8 cellular contexts compared by ENCODE assay signal in genomic region chr9:71911061-71911907, GRCh38. TPM values are rescaled to one million over a fixed set of nuclear protein-coding genes. Genes with fewer than 3 reads are reported as not detected.
DNase-seq lines count a peak whose midpoint lies in the region; ATAC-seq, FAIRE-seq and TF ChIP-seq lines count a peak whose summit lies in the region.

ABHD17B (minus strand) TSS chr9:71911193; CDS start chr9:71875080, 36,113 bp downstream.
C9orf85 (plus strand) TSS chr9:71911639; CDS start chr9:71911735, 96 bp downstream.

- H2BK5ac ChIP-seq in H1 (ENCODE audit: low read depth, low read length) = peak within 1 kb of the TSS; percentile 95

- no peak within 1 kb of the TSS for H3K23ac ChIP-seq in H1 (ENCODE audit: insufficient read length)

- ATAC-seq in GM21367 (IDR thresholded peaks at IDR 0.05; ENCODE audit: unreplicated experiment) = peak; percentile 88
- ATAC-seq in activated CD8-positive, alpha-beta memory T cell treated with anti-CD3 and anti-CD28 coated beads, Interleukin-2, amount 10 ng/mL, durations not matched to agents 7 days and 5 days = peak; percentile 95
- ATAC-seq in memory B cell (ENCODE audit: low read depth) = peak; percentile 90

- POLR2A ChIA-PET in H1 (lab: Charles Lee; ENCODE audit: partially characterized antibody) = interaction anchor here (0.6 to 3.6 kb wide), 40 partner anchors 10 to 1968 kb away, joined by 3 to 73 read pairs (median 4); no protein-coding TSS in a partner anchor

- FAIRE-seq in HTR-8/SVneo (lab: Jason Lieb, UNC) = peak; percentile 89
- peak; percentile 87 for FAIRE-seq in H1 (lab: Jason Lieb, UNC)

- no peak within 1 kb of the TSS; the same call in 1 of the 2 replicates for H2AK5ac ChIP-seq in H1 (ENCODE audit: low read depth, low read length)

- no peak for TF ChIP-seq EP300 in H1 (IDR thresholded peaks at IDR 0.05; ENCODE audit: borderline replicate concordance in 1 of 2, low read depth in 2 of 2, low read length in 2 of 2)

- H3K36me3 Mint-ChIP-seq in activated CD8-positive, alpha-beta memory T cell treated with anti-CD3 and anti-CD28 coated beads, Interleukin-2, amount 10 ng/mL, durations not matched to agents 7 days and 5 days = peaks cover 9% of the 10 kb centered on the region
- H3K36me3 Mint-ChIP-seq in memory B cell = peaks cover 2% of the 10 kb centered on the region

- H3K79me2 ChIP-seq in H1 (ENCODE audit: control insufficient read depth in 1 of 2, insufficient read depth in 2 of 2, low read length in 2 of 2) = peaks cover 59 to 94% of the 10 kb centered on the region in 2 experiments

- 0 out of 2 replicates have a peak within 1 kb of the TSS, but pooled peaks have one; percentile 64 for H2BK20ac ChIP-seq in H1 (ENCODE audit: low read length)

- no peaks in the 10 kb centered on the region for H3K27me3 Mint-ChIP-seq in activated CD8-positive, alpha-beta memory T cell treated with anti-CD3 and anti-CD28 coated beads, Interleukin-2, amount 10 ng/mL, durations not matched to agents 7 days and 5 days
- no peaks in the 10 kb centered on the region for H3K27me3 Mint-ChIP-seq in memory B cell

- peaks cover 13 to 16% of the 10 kb centered on the region in 2 experiments for H4K20me1 ChIP-seq in H1 (replicated peaks in 1 of 2; ENCODE audit: control insufficient read depth in 1 of 2, insufficient read depth in 2 of 2, low read length in 2 of 2)

- no peak within 1 kb of the TSS for H2AFZ ChIP-seq in H1 (ENCODE audit: low read length)

- TF ChIP-seq POLR2A in H1 (IDR thresholded peaks at IDR 0.05; ENCODE audit: control extremely low read depth in 1 of 2, low read depth in 2 of 2, low read length in 2 of 2) = peak; percentile 99

- CTCF ChIA-PET in activated CD8-positive, alpha-beta memory T cell treated with anti-CD3 and anti-CD28 coated beads, Interleukin-2, amount 10 ng/mL, durations not matched to agents 7 days and 5 days (lab: Charles Lee) = interaction anchor here (0.6 to 1.9 kb wide), 8 partner anchors 13 to 128 kb away, joined by 3 to 11 read pairs (median 4); no protein-coding TSS in a partner anchor
- CTCF ChIA-PET in H1 (lab: Charles Lee; ENCODE audit: partially characterized antibody) = interaction anchor here (0.7 to 1.4 kb wide), 4 partner anchors 8 to 105 kb away, joined by 3 to 4 read pairs (median 3); no protein-coding TSS in a partner anchor

- H3K56ac ChIP-seq in H1 (replicated peaks; ENCODE audit: insufficient read length, low read depth, low read length) = peak within 1 kb of the TSS; percentile 86

- H3K9me3 Mint-ChIP-seq in activated CD8-positive, alpha-beta memory T cell treated with anti-CD3 and anti-CD28 coated beads, Interleukin-2, amount 10 ng/mL, durations not matched to agents 7 days and 5 days (ENCODE audit: low read depth) = no peaks in the 10 kb centered on the region
- H3K9me3 Mint-ChIP-seq in memory B cell = peaks cover 1% of the 10 kb centered on the region

- H3K27ac ChIP-seq in H1 (ENCODE audit: low read depth, low read length) = peak within 1 kb of the TSS; percentile 89

- peak within 1 kb of the TSS; percentile 76 for H3K4ac ChIP-seq in H1 (replicated peaks; ENCODE audit: insufficient read length, low read depth, low read length)

- TF ChIP-seq RAD21 in H1 (IDR thresholded peaks at IDR 0.05 in 1 of 2, conservative IDR thresholded peaks at IDR 0.05 in 1 of 2; ENCODE audit: low read depth in 2 of 2, low read length in 2 of 2) = 0 out of 4 replicates have a peak, but pooled peaks of 1 of the 2 experiments have one; percentile 2

- peak within 1 kb of the TSS; percentile 65 for H4K91ac ChIP-seq in H1 (replicated peaks; ENCODE audit: insufficient read length, low read length)

- no peaks in the 10 kb centered on the region; the same call in 1 of the 2 replicates for H3K79me1 ChIP-seq in H1 (ENCODE audit: low read depth, low read length)

- H2BK15ac ChIP-seq in H1 (ENCODE audit: low read length) = peak within 1 kb of the TSS; percentile 72; the same call in 1 of the 2 replicates

- no peaks in the 10 kb centered on the region for H3K27me3 ChIP-seq in H1 (replicated peaks in 1 of 4; ENCODE audit: control insufficient read depth in 3 of 4, extremely low read depth in 1 of 4, insufficient read depth in 3 of 4, low read length in 3 of 4)

- peaks cover 66% of the 10 kb centered on the region for H3K4me1 Mint-ChIP-seq in activated CD8-positive, alpha-beta memory T cell treated with anti-CD3 and anti-CD28 coated beads, Interleukin-2, amount 10 ng/mL, durations not matched to agents 7 days and 5 days
- peaks cover 33% of the 10 kb centered on the region for H3K4me1 Mint-ChIP-seq in memory B cell

- H3K36me3 ChIP-seq in H1 (ENCODE audit: control insufficient read depth in 2 of 4, insufficient read depth in 4 of 4, low read length in 3 of 4) = peaks cover 0 to 3% (median under 1%) of the 10 kb centered on the region in 4 experiments; a peak in 2 of 8 replicates

- peak within 1 kb of the TSS; percentile 43 for H2BK120ac ChIP-seq in H1 (replicated peaks; ENCODE audit: low read depth, low read length)

- H3K14ac ChIP-seq in H1 (ENCODE audit: insufficient read length) = no peak within 1 kb of the TSS

- H3K4me1 ChIP-seq in H1 (replicated peaks in 1 of 4; ENCODE audit: control insufficient read depth in 3 of 4, insufficient read depth in 4 of 4, low read length in 3 of 4) = peaks cover 0 to 10% (median 3%) of the 10 kb centered on the region in 4 experiments; a peak in 5 of 7 replicates

- peak within 1 kb of the TSS; percentile 91 to 98 (median 94) for H3K4me3 ChIP-seq in H1 (ENCODE audit: extremely low read depth in 1 of 4, insufficient read depth in 2 of 4, low read depth in 3 of 4, low read length in 4 of 4)

- H3K23me2 ChIP-seq in H1 (ENCODE audit: low read depth, low read length) = peaks cover 8% of the 10 kb centered on the region

- DNase-seq in COLO829 (ENCODE audit: low spot score) (peak; percentile 98), HTR-8/SVneo (ENCODE audit: insufficient read length, low spot score) (peak; percentile 94), NOMO-1 treated with dmso at 0.1 percent for 144 hours (lab: John Stamatoyannopoulos, UW; ENCODE audit: unreplicated experiment) (peak; percentile 96), H1 (ENCODE audit: low read depth in 1 of 2, low spot score in 2 of 2) (peak; percentile 97 to 98), memory B cell (ENCODE audit: low spot score in 2 of 2) (peak; percentile 90 to 94)
- DNase-seq in activated CD8-positive, alpha-beta memory T cell treated with anti-CD3 and anti-CD28 coated beads, Interleukin-2, amount 10 ng/mL, durations not matched to agents 7 days and 5 days = peak; percentile 99
- peak; percentile 94 for DNase-seq in stimulated activated CD8-positive, alpha-beta memory T cell treated with anti-CD3 and anti-CD28 coated beads, Interleukin-12 subunit alpha, Interleukin-12 subunit beta, amount 100 ng/mL, for 24 hours (ENCODE audit: extremely low read depth)

- WGBS in H1 (ENCODE audit: extremely low coverage in 1 of 2, insufficient coverage in 1 of 2, insufficient read length in 1 of 2, insufficient replicate concordance in 2 of 2, low coverage in 1 of 2, low lambda C conversion rate in 2 of 2, missing lambda C conversion rate in 1 of 2), 2 experiments = 2% methylated on average over 44 of the region's 45 CpGs; no CpG with 5 or more reads in 1 of the 2 experiments

- peak within 1 kb of the TSS; percentile 90 for H4K5ac ChIP-seq in H1 (ENCODE audit: insufficient read length, low read depth, low read length)

- no peak for TF ChIP-seq CTCF in H1 (IDR thresholded peaks at IDR 0.05; ENCODE audit: control extremely low read depth in 1 of 3, insufficient read depth in 1 of 3, low read depth in 1 of 3, low read length in 3 of 3)

- peak within 1 kb of the TSS; percentile 98; the same call in 1 of the 2 replicates for H4K8ac ChIP-seq in H1 (ENCODE audit: extremely low read depth, insufficient read depth, low read length)

- peak within 1 kb of the TSS; percentile 95 for H3K4me3 Mint-ChIP-seq in activated CD8-positive, alpha-beta memory T cell treated with anti-CD3 and anti-CD28 coated beads, Interleukin-2, amount 10 ng/mL, durations not matched to agents 7 days and 5 days
- H3K4me3 Mint-ChIP-seq in memory B cell = peak within 1 kb of the TSS; percentile 99

- H3K9ac ChIP-seq in H1 (replicated peaks in 1 of 4; ENCODE audit: extremely low read depth in 1 of 4, low read depth in 3 of 4, low read length in 3 of 4) = peak within 1 kb of the TSS; percentile 82 to 97 (median 92)

- H2BK12ac ChIP-seq in H1 (ENCODE audit: low read depth, low read length) = 0 out of 2 replicates have a peak within 1 kb of the TSS, but pooled peaks have one; percentile 75

- peak within 1 kb of the TSS; percentile 95 for H3K18ac ChIP-seq in H1 (ENCODE audit: extremely low read depth, low read length)

- H3K4me2 ChIP-seq in H1 (ENCODE audit: insufficient read depth in 1 of 2, low read depth in 2 of 2, low read length in 2 of 2) = peak within 1 kb of the TSS; percentile 69 to 89

- H3K27ac Mint-ChIP-seq in activated CD8-positive, alpha-beta memory T cell treated with anti-CD3 and anti-CD28 coated beads, Interleukin-2, amount 10 ng/mL, durations not matched to agents 7 days and 5 days = peak within 1 kb of the TSS; percentile 99
- H3K27ac Mint-ChIP-seq in memory B cell = peak within 1 kb of the TSS; percentile 89

- H3K9me3 ChIP-seq in H1 (ENCODE audit: insufficient read depth in 2 of 2, low read depth in 1 of 2, low read length in 1 of 2) = no peaks in the 10 kb centered on the region

RNA-seq across cellular contexts. Expression of gene ABHD17B, which starts in this region (rescaled TPM):
- total RNA-seq in activated CD8-positive, alpha-beta memory T cell treated with anti-CD3 and anti-CD28 coated beads, Interleukin-2, amount 10 ng/mL, durations not matched to agents 7 days and 5 days = 10 to 100 TPM; 27.0 to 35.7 TPM
- 60.8 and 62.7 TPM in 2 replicates for total RNA-seq in H1 (2021; fragmentation: NEBNext Ultra II Directional; extraction: Animal tissue kit (Norgen Biotek cat#: 25700))
- 29.2 and 37.2 TPM in 2 replicates for polyA plus RNA-seq in H1 (2011; rRNA removed)
- 34.5 TPM for polyA plus RNA-seq in H1 (2011; cell fraction: cytosol; rRNA removed)
- 16.9 TPM for polyA plus RNA-seq in H1 (2011; cell fraction: nucleus; rRNA removed)
- polyA plus RNA-seq in H1 (2012, experiment 1 of 2) = 23.5 to 33.6 TPM (median 29.3 TPM) in 4 replicates
- 22.2 TPM for polyA plus RNA-seq in H1 (2012, experiment 2 of 2)
- polyA plus RNA-seq in H1 (2013, experiment 1 of 2) = 22.9 TPM
- 23.0 TPM for polyA plus RNA-seq in H1 (2013, experiment 2 of 2)
- 87.1 and 87.9 TPM in 2 replicates for polyA minus RNA-seq in H1 (2011; rRNA and poly(A)+ RNA removed)
- 41.2 TPM for polyA minus RNA-seq in H1 (2011; cell fraction: cytosol; rRNA and poly(A)+ RNA removed)
- polyA minus RNA-seq in H1 (2011; cell fraction: nucleus; rRNA and poly(A)+ RNA removed) = 45.4 TPM

RNA-seq across cellular contexts. Expression of gene C9orf85, which starts in this region (rescaled TPM):
- total RNA-seq in activated CD8-positive, alpha-beta memory T cell treated with anti-CD3 and anti-CD28 coated beads, Interleukin-2, amount 10 ng/mL, durations not matched to agents 7 days and 5 days = 10 to 100 TPM in 1 of 2 experiments, 1 to 10 TPM in 1; 9.8 to 13.0 TPM
- 13.2 and 14.5 TPM in 2 replicates for total RNA-seq in H1 (2021; fragmentation: NEBNext Ultra II Directional; extraction: Animal tissue kit (Norgen Biotek cat#: 25700))
- polyA plus RNA-seq in H1 (2011; rRNA removed) = 6.2 and 6.3 TPM in 2 replicates
- 10.3 TPM for polyA plus RNA-seq in H1 (2011; cell fraction: cytosol; rRNA removed)
- 7.5 TPM for polyA plus RNA-seq in H1 (2011; cell fraction: nucleus; rRNA removed)
- 7.9 to 16.3 TPM (median 10.0 TPM) in 4 replicates for polyA plus RNA-seq in H1 (2012, experiment 1 of 2)
- polyA plus RNA-seq in H1 (2012, experiment 2 of 2) = 3.6 TPM
- 12.1 TPM for polyA plus RNA-seq in H1 (2013, experiment 1 of 2)
- 13.5 TPM for polyA plus RNA-seq in H1 (2013, experiment 2 of 2)
- 3.2 and 4.7 TPM in 2 replicates for polyA minus RNA-seq in H1 (2011; rRNA and poly(A)+ RNA removed)
- polyA minus RNA-seq in H1 (2011; cell fraction: cytosol; rRNA and poly(A)+ RNA removed) = 7.3 TPM
- 12.0 TPM for polyA minus RNA-seq in H1 (2011; cell fraction: nucleus; rRNA and poly(A)+ RNA removed)

Comparison
In these comparisons a context has a peak if more than half of its experiments do, and no peak if none do; other contexts are left out.
1. Peak in every context shown above with its lines: DNase-seq, ATAC-seq, H3K4me3 ChIP-seq and H3K27ac ChIP-seq.